In genomic region chr10:133465950-133466474, GRCh38 we compare ENCODE assay signal across 21 cellular contexts. TPM values are rescaled to one million over a fixed set of nuclear protein-coding genes. Genes with fewer than 3 reads are reported as not detected.
"Had no signal": no experiment of that assay in that cellular context is flagged by ENCODE, and none has a peak within 500 bp of the region (broad histone marks: within the 10 kb centered on the region; RNA-seq: fewer than 3 reads in every experiment).

No MANE protein-coding gene starts in this region.

- H3K27me3 Mint-ChIP-seq: activated naive CD8-positive, alpha-beta T cell treated with anti-CD3 and anti-CD28 coated beads for 36 hours; activated T-cell treated with anti-CD3 and anti-CD28 coated beads, Interleukin-2, amount 50 U/mL, for 24 hours; central memory CD8-positive, alpha-beta T cell had no signal

- DNase-seq: activated CD4-positive, alpha-beta T cell treated with anti-CD3 and anti-CD28 coated beads, Interleukin-2, amount 50 U/mL, for 1 hour; activated CD4-positive, CD25-positive, alpha-beta regulatory T cell; activated CD8-positive, alpha-beta memory T cell treated with anti-CD3 and anti-CD28 coated beads for 24 hours; activated CD8-positive, alpha-beta memory T cell treated with anti-CD3 and anti-CD28 coated beads, Interleukin-2, amount 50 U/mL, for 4 hours; activated naive CD4-positive, alpha-beta T cell treated with Interleukin-2 at 50 U/mL for 16 hours; activated naive CD8-positive, alpha-beta T cell treated with anti-CD3 and anti-CD28 coated beads for 36 hours; activated T-cell treated with anti-CD3 and anti-CD28 coated beads, Interleukin-2, amount 50 U/mL, for 24 hours; colonic mucosa; foreskin fibroblast; natural killer cell; ovary; psoas muscle; right cardiac atrium; stimulated activated CD4-positive, alpha-beta T cell treated with anti-CD3 and anti-CD28 coated beads, Interleukin-4, amount 100 ng/mL, for 24 hours; stimulated activated naive CD8-positive, alpha-beta T cell treated with anti-CD3 and anti-CD28 coated beads, Interleukin-15, Interleukin-2, amounts not matched to agents 100 U/mL and 50 U/mL, for 24 hours had no signal

- H3K9me3 Mint-ChIP-seq: activated T-cell treated with anti-CD3 and anti-CD28 coated beads, Interleukin-2, amount 50 U/mL, for 24 hours; central memory CD8-positive, alpha-beta T cell; natural killer cell; T-helper 1 cell treated with Interleukin-12 subunit alpha and Interleukin-12 subunit beta and Interleukin-4 antibody, amounts not matched to agents 30 μg/mL and 1 μg/mL, for 36 hours had no signal

- H3K27ac Mint-ChIP-seq: activated naive CD8-positive, alpha-beta T cell treated with anti-CD3 and anti-CD28 coated beads for 36 hours; activated T-cell treated with anti-CD3 and anti-CD28 coated beads, Interleukin-2, amount 50 U/mL, for 24 hours; mesothelial cell of epicardium; natural killer cell; T-helper 1 cell treated with Interleukin-12 subunit alpha and Interleukin-12 subunit beta and Interleukin-4 antibody, amounts not matched to agents 30 μg/mL and 1 μg/mL, for 36 hours had no signal

- H3K4me1 ChIP-seq: breast epithelium, colonic mucosa, psoas muscle, tibial artery had no signal

- ATAC-seq: natural killer cell; psoas muscle; right cardiac atrium; stimulated activated naive CD8-positive, alpha-beta T cell treated with anti-CD3 and anti-CD28 coated beads, Interleukin-15, Interleukin-2, amounts not matched to agents 100 U/mL and 50 U/mL, for 24 hours had no signal

- H3K4me3 Mint-ChIP-seq: activated naive CD8-positive, alpha-beta T cell treated with anti-CD3 and anti-CD28 coated beads for 36 hours; activated T-cell treated with anti-CD3 and anti-CD28 coated beads, Interleukin-2, amount 50 U/mL, for 24 hours; central memory CD8-positive, alpha-beta T cell; mesothelial cell of epicardium; natural killer cell; T-helper 1 cell treated with Interleukin-12 subunit alpha and Interleukin-12 subunit beta and Interleukin-4 antibody, amounts not matched to agents 30 μg/mL and 1 μg/mL, for 36 hours had no signal

- H3K36me3 ChIP-seq: breast epithelium, colonic mucosa, ovary had no signal

- H3K4me1 Mint-ChIP-seq: activated naive CD8-positive, alpha-beta T cell treated with anti-CD3 and anti-CD28 coated beads for 36 hours; central memory CD8-positive, alpha-beta T cell; mesothelial cell of epicardium; natural killer cell had no signal

- H3K4me3 ChIP-seq: breast epithelium, colonic mucosa, ovary, psoas muscle, tibial artery had no signal

- H3K27ac ChIP-seq: breast epithelium, colonic mucosa, ovary, psoas muscle, tibial artery had no signal

- H3K9me3 ChIP-seq: ovary, psoas muscle, tibial artery had no signal

- H3K27me3 ChIP-seq: breast epithelium, colonic mucosa, ovary, tibial artery had no signal

RNA-seq across cellular contexts. Expression of gene SPRN, which starts 41.6 kb away (rescaled TPM):
- total RNA-seq: activated naive CD8-positive, alpha-beta T cell treated with anti-CD3 and anti-CD28 coated beads for 36 hours; colonic mucosa; natural killer cell; psoas muscle; right cardiac atrium; subcutaneous adipose tissue had no signal
